20 cellular contexts compared by ENCODE assay signal in genomic region chr7:133545613-133546012, GRCh38.
DNase-seq lines count a peak whose midpoint lies in the region; ATAC-seq, FAIRE-seq and TF ChIP-seq lines count a peak whose summit lies in the region.
"Had no signal": no experiment of that assay in that cellular context is flagged by ENCODE, and none has a peak within 500 bp of the region (broad histone marks: within the 10 kb centered on the region; RNA-seq: fewer than 3 reads in every experiment).

No MANE protein-coding gene starts in this region.

- H3K79me2 ChIP-seq in KMS-11 (ENCODE audit: insufficient read depth, low read depth), result no peaks in the 10 kb centered on the region

- no peak for TF ChIP-seq POLR2A in adrenal gland (IDR thresholded peaks at IDR 0.05)

- no peaks in the 10 kb centered on the region for H4K20me1 ChIP-seq in KMS-11 (ENCODE audit: insufficient read depth)

- intact Hi-C loops in adrenal gland (cut with DNase I), result no loop called here

- 81 to 100% (median 95%) methylated on average over 1 of the region's 1 CpG for WGBS in adrenal gland, 4 donors

- no peaks in the 10 kb centered on the region for H3K9me3 ChIP-seq in adrenal gland (replicated peaks in 1 of 3)
- H3K9me3 ChIP-seq: thoracic aorta had no signal

- H3K4me1 ChIP-seq in KMS-11 (ENCODE audit: low read depth, poor library complexity, severe bottlenecking) (peaks cover 20% of the 10 kb centered on the region), adrenal gland (replicated peaks in 1 of 2) (peaks cover 0 to 9% of the 10 kb centered on the region in 2 donors)

- peak; percentile 66 for DNase-seq in EH (ENCODE audit: low read depth)
- peak; percentile 51 for DNase-seq in astrocyte of the spinal cord (ENCODE audit: low read depth, low spot score)
- peak; percentile 35 for DNase-seq in foreskin melanocyte
- no peak for DNase-seq in D721Med (ENCODE audit: insufficient read length, low spot score)
- DNase-seq in adrenal gland, result no peak
- DNase-seq: activated CD4-positive, alpha-beta T cell treated with anti-CD3 and anti-CD28 coated beads, Interleukin-2, amount 50 U/mL, for 48 hours; activated naive CD8-positive, alpha-beta T cell treated with anti-CD3 and anti-CD28 coated beads, Interleukin-2, amount 10 ng/mL, durations not matched to agents 7 days and 5 days; activated T-cell treated with anti-CD3 and anti-CD28 coated beads, Interleukin-2, amount 50 U/mL, for 4 hours; GDM1; glutamatergic neuron; NCI-H774; stimulated activated CD4-positive, alpha-beta T cell treated with anti-CD3 and anti-CD28 coated beads, Interleukin-12 subunit alpha, Interleukin-12 subunit beta, amount 100 ng/mL, for 4 hours had no signal

- H3K9ac ChIP-seq in KMS-11, result no peak overlapping the region

- ATAC-seq in HG03521 (IDR thresholded peaks at IDR 0.05; ENCODE audit: unreplicated experiment) (no peak), HG02981 (IDR thresholded peaks at IDR 0.05; ENCODE audit: unreplicated experiment) (no peak)
- ATAC-seq: activated T-cell treated with anti-CD3 and anti-CD28 coated beads, Interleukin-2, amount 50 U/mL, for 4 hours; stimulated activated effector memory CD8-positive, alpha-beta T cell treated with anti-CD3 and anti-CD28 coated beads, Interleukin-12 subunit alpha, Interleukin-12 subunit beta, amount 100 ng/mL, for 72 hours had no signal

- FAIRE-seq in D721Med (lab: Jason Lieb, UNC), result no peak
- FAIRE-seq: endometrium, GM12892 had no signal

- in situ Hi-C loops in astrocyte of the spinal cord (cut with HindIII; ENCODE audit: low sequenced_read_pairs), result no loop called here

- no peak overlapping the region for H3K27ac ChIP-seq in KMS-11
- no peak overlapping the region for H3K27ac ChIP-seq in adrenal gland
- H3K27ac ChIP-seq: thoracic aorta had no signal

- no peaks in the 10 kb centered on the region for H3K27me3 ChIP-seq in KMS-11 (ENCODE audit: insufficient read depth, low read depth)
- H3K27me3 ChIP-seq in adrenal gland, result no peaks in the 10 kb centered on the region

- H3K4me2 ChIP-seq in KMS-11, result 0 out of 2 replicates have a peak overlapping the region, but pooled peaks have one; percentile 1

- TF ChIP-seq CTCF in KMS-11 (conservative IDR thresholded peaks at IDR 0.05; ENCODE audit: low read depth, low read length) (no peak), astrocyte of the spinal cord (IDR thresholded peaks at IDR 0.05; ENCODE audit: low read depth, low read length) (no peak), D721Med (IDR thresholded peaks at IDR 0.05; ENCODE audit: insufficient read depth, missing control alignments) (no peak), adrenal gland (IDR thresholded peaks at IDR 0.05) (no peak)

- no peaks in the 10 kb centered on the region for H3K36me3 ChIP-seq in KMS-11 (ENCODE audit: insufficient read depth)
- H3K36me3 ChIP-seq in adrenal gland (replicated peaks in 1 of 2), result no peaks in the 10 kb centered on the region
- H3K36me3 ChIP-seq: thoracic aorta had no signal

- H3K4me3 ChIP-seq in KMS-11 (IDR thresholded peaks at IDR 0.05; ENCODE audit: insufficient read depth, low read depth, low read length) (no peak overlapping the region), astrocyte of the spinal cord (ENCODE audit: low read depth, low read length) (no peak overlapping the region), adrenal gland (no peak overlapping the region)
- H3K4me3 ChIP-seq: lung, thoracic aorta had no signal

- H2AFZ ChIP-seq in KMS-11 (ENCODE audit: low read depth), result no peak overlapping the region

Comparison
In these comparisons a context has a peak if more than half of its experiments do, and no peak if none do; other contexts are left out.
1. DNase-seq: peak in EH (single experiment), astrocyte of the spinal cord (single experiment) and foreskin melanocyte (single experiment); none in D721Med (single experiment) and adrenal gland (0 of 7).